ENCODE assay signal across 8 cellular contexts in genomic region chr10:127906548-127907377, GRCh38. TPM values are rescaled to one million over a fixed set of nuclear protein-coding genes. Genes with fewer than 3 reads are reported as not detected.
DNase-seq lines count a peak whose midpoint lies in the region; ATAC-seq, FAIRE-seq and TF ChIP-seq lines count a peak whose summit lies in the region.

TSS of gene PTPRE (plus strand) at chr10:127907103. CDS start at chr10:128040882, 133,779 bp downstream.

- in situ Hi-C loops in gastrocnemius medialis (cut with MboI; ENCODE audit: low sequenced_read_pairs in 4 of 4), result loop anchor here in 2 of 4 donors (10.0 kb wide), 1 partner anchor 108 kb away; no protein-coding TSS in a partner anchor

- no peak for FAIRE-seq in astrocyte (lab: Jason Lieb, UNC)

- H2AFZ ChIP-seq in astrocyte (ENCODE audit: low read depth, low read length), result peak within 1 kb of the TSS; percentile 67

- H3K4me1 Mint-ChIP-seq in T-helper 17 cell, result no peaks in the 10 kb centered on the region
- H3K4me1 Mint-ChIP-seq in astrocyte (ENCODE audit: low read depth, unreplicated experiment), result peaks cover 25% of the 10 kb centered on the region

- DNase-seq in T-helper 17 cell (peak; percentile 60 to 67 (median 63)), astrocyte (ENCODE audit: low read depth) (no peak), gastrocnemius medialis (no peak), SW 1271 (lab: John Stamatoyannopoulos, UW) (no peak)

- H3K4me1 ChIP-seq in astrocyte (ENCODE audit: insufficient read depth, low read length), result peaks cover 24% of the 10 kb centered on the region
- peaks cover 6 to 7% of the 10 kb centered on the region in 2 donors for H3K4me1 ChIP-seq in gastrocnemius medialis

- H3K9me3 ChIP-seq in T-helper 17 cell (ENCODE audit: control insufficient read depth, low read length, poor library complexity, severe bottlenecking) (no peaks in the 10 kb centered on the region), astrocyte (ENCODE audit: insufficient read depth, low read depth, low read length) (no peaks in the 10 kb centered on the region), gastrocnemius medialis (no peaks in the 10 kb centered on the region)

- H3K36me3 Mint-ChIP-seq in T-helper 17 cell (ENCODE audit: low read depth) (peaks cover 8% of the 10 kb centered on the region), astrocyte (ENCODE audit: low read depth, unreplicated experiment) (no peaks in the 10 kb centered on the region)

- H3K4me3 ChIP-seq in astrocyte (ENCODE audit: insufficient read depth, low read depth, low read length) (peak within 1 kb of the TSS; percentile 48), iPS-11a (ENCODE audit: low read depth, low read length) (peak within 1 kb of the TSS; percentile 43), gastrocnemius medialis (peak within 1 kb of the TSS; percentile 53 to 72 (median 60))

- no peaks in the 10 kb centered on the region for H4K20me1 ChIP-seq in astrocyte (ENCODE audit: insufficient read depth, low read length)

- H3K27ac Mint-ChIP-seq in T-helper 17 cell (no peak within 1 kb of the TSS), astrocyte (ENCODE audit: unreplicated experiment) (peak within 1 kb of the TSS; percentile 18)

- peaks cover 37% of the 10 kb centered on the region for H3K79me2 ChIP-seq in astrocyte (ENCODE audit: insufficient read depth, low read length)

- H3K9ac ChIP-seq in astrocyte (ENCODE audit: low read length), result peak within 1 kb of the TSS; percentile 76

- H3K36me3 ChIP-seq in astrocyte (ENCODE audit: insufficient read depth, low read length), result no peaks in the 10 kb centered on the region
- no peaks in the 10 kb centered on the region for H3K36me3 ChIP-seq in gastrocnemius medialis

- H3K27ac ChIP-seq in C4-2B, result peak within 1 kb of the TSS; percentile 22; the same call in 1 of the 2 replicates
- H3K27ac ChIP-seq in astrocyte (ENCODE audit: low read depth, low read length), result peak within 1 kb of the TSS; percentile 54
- peak within 1 kb of the TSS; percentile 46 to 68 (median 62) for H3K27ac ChIP-seq in gastrocnemius medialis

- TF ChIP-seq POLR2A in gastrocnemius medialis (IDR thresholded peaks at IDR 0.05), result peak in 1 of 2 donors; percentile 32

- H3K9me3 Mint-ChIP-seq in astrocyte (ENCODE audit: unreplicated experiment), result no peaks in the 10 kb centered on the region

- H3K27me3 ChIP-seq in astrocyte (ENCODE audit: insufficient read depth, low read length) (peaks cover 2% of the 10 kb centered on the region), gastrocnemius medialis (peaks cover 4 to 8% (median 6%) of the 10 kb centered on the region in 3 donors)

- ATAC-seq in GM19372 (IDR thresholded peaks at IDR 0.05; ENCODE audit: low read depth, unreplicated experiment), result peak; percentile 93
- ATAC-seq in HG03469 (IDR thresholded peaks at IDR 0.05; ENCODE audit: unreplicated experiment), result peak; percentile 77
- ATAC-seq in T-helper 17 cell, result peak; percentile 98
- peak; percentile 84 to 86 for ATAC-seq in gastrocnemius medialis

- H3K4me3 Mint-ChIP-seq in T-helper 17 cell (peak within 1 kb of the TSS; percentile 25), astrocyte (ENCODE audit: unreplicated experiment) (peak within 1 kb of the TSS; percentile 87)

- TF ChIP-seq CTCF in C4-2B (conservative IDR thresholded peaks at IDR 0.05), result peak; percentile 99
- peak; percentile 36 for TF ChIP-seq CTCF in astrocyte (IDR thresholded peaks at IDR 0.05; ENCODE audit: insufficient read depth, low read depth, low read length)
- TF ChIP-seq CTCF in gastrocnemius medialis (IDR thresholded peaks at IDR 0.05 in 4 of 5, conservative IDR thresholded peaks at IDR 0.05 in 1 of 5), result peak; percentile 61 to 98 (median 93)

- peak within 1 kb of the TSS; percentile 85 for H3K4me2 ChIP-seq in astrocyte (ENCODE audit: low read length)

- intact Hi-C loops in gastrocnemius medialis (cut with DNase I; ENCODE audit: low total_unique reads), result loop anchor here (1.0 kb wide), 2 partner anchors 105 to 163 kb away; no protein-coding TSS in a partner anchor

- H3K27me3 Mint-ChIP-seq in T-helper 17 cell (peaks cover 46% of the 10 kb centered on the region), astrocyte (ENCODE audit: low read depth, unreplicated experiment) (peaks cover 13% of the 10 kb centered on the region)

RNA-seq across cellular contexts. Expression of gene PTPRE, which starts in this region (rescaled TPM):
- total RNA-seq in T-helper 17 cell (10 to 100 TPM; 45.3 to 54.8 TPM), astrocyte (14.1 and 15.8 TPM in 2 replicates), gastrocnemius medialis (1 to 10 TPM in 3 of 4 donors, under 1 TPM in 1; 0.97 to 2.2 (median 1.6) TPM)

Comparison
In these comparisons a context has a peak if more than half of its experiments do, and no peak if none do; other contexts are left out.
1. CTCF ChIP-seq: peak in every context shown above with its lines; median percentile 99 in C4-2B; 93 in gastrocnemius medialis; 36 in astrocyte.
2. DNase-seq: peak in T-helper 17 cell (3 of 3); none in astrocyte (single experiment), gastrocnemius medialis (0 of 2) and SW 1271 (0 of 2).
3. Peak in every context shown above with its lines, with median percentiles within 50 percentile points of each other: H3K27ac ChIP-seq, ATAC-seq and H3K4me3 ChIP-seq.